1 cellular context compared by ENCODE assay signal in genomic region chr3:64687781-64688515, GRCh38.
TF ChIP-seq lines count a peak whose summit lies in the region.

A gene with protein sequence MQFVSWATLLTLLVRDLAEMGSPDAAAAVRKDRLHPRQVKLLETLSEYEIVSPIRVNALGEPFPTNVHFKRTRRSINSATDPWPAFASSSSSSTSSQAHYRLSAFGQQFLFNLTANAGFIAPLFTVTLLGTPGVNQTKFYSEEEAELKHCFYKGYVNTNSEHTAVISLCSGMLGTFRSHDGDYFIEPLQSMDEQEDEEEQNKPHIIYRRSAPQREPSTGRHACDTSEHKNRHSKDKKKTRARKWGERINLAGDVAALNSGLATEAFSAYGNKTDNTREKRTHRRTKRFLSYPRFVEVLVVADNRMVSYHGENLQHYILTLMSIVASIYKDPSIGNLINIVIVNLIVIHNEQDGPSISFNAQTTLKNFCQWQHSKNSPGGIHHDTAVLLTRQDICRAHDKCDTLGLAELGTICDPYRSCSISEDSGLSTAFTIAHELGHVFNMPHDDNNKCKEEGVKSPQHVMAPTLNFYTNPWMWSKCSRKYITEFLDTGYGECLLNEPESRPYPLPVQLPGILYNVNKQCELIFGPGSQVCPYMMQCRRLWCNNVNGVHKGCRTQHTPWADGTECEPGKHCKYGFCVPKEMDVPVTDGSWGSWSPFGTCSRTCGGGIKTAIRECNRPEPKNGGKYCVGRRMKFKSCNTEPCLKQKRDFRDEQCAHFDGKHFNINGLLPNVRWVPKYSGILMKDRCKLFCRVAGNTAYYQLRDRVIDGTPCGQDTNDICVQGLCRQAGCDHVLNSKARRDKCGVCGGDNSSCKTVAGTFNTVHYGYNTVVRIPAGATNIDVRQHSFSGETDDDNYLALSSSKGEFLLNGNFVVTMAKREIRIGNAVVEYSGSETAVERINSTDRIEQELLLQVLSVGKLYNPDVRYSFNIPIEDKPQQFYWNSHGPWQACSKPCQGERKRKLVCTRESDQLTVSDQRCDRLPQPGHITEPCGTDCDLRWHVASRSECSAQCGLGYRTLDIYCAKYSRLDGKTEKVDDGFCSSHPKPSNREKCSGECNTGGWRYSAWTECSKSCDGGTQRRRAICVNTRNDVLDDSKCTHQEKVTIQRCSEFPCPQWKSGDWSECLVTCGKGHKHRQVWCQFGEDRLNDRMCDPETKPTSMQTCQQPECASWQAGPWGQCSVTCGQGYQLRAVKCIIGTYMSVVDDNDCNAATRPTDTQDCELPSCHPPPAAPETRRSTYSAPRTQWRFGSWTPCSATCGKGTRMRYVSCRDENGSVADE (N-terminal part only) (minus strand): TSS chr3:64688000. CDS start chr3:64687657, 343 bp downstream.

TF ChIP-seq in K562, 482 proteins besides CTCF, POLR2A, EP300 and RAD21:
- TF ChIP-seq ZNF263 (CRISPR knock-in tag; IDR thresholded peaks at IDR 0.05; ENCODE audit: borderline replicate concordance) (peak; percentile 87), ZBTB34 (CRISPR knock-in tag; IDR thresholded peaks at IDR 0.05) (no peak), SIN3A (IDR thresholded peaks at IDR 0.05; ENCODE audit: borderline replicate concordance in 2 of 2, control insufficient read depth in 1 of 2, low read depth in 2 of 2, low read length in 2 of 2) (no peak), ZNF197 (CRISPR knock-in tag; IDR thresholded peaks at IDR 0.05; ENCODE audit: low read depth) (no peak), PTBP1 (IDR thresholded peaks at IDR 0.05; ENCODE audit: low read depth, low read length) (no peak), HMGN3 (IDR thresholded peaks at IDR 0.05; ENCODE audit: borderline replicate concordance, extremely low read depth, insufficient read length, low read depth, low read length) (no peak), ETV5 (CRISPR knock-in tag; IDR thresholded peaks at IDR 0.05; ENCODE audit: low read depth) (no peak), THAP7 (CRISPR knock-in tag; IDR thresholded peaks at IDR 0.05) (no peak), MED1 (CRISPR knock-in tag; IDR thresholded peaks at IDR 0.05; ENCODE audit: borderline replicate concordance) (no peak), ZBTB11 (CRISPR knock-in tag; IDR thresholded peaks at IDR 0.05) (peak in 1 of 3 experiments; percentile 65; a peak in 2 of 6 replicates), ZBTB43 (CRISPR knock-in tag; IDR thresholded peaks at IDR 0.05) (no peak)
- TF ChIP-seq, protein P1, sequence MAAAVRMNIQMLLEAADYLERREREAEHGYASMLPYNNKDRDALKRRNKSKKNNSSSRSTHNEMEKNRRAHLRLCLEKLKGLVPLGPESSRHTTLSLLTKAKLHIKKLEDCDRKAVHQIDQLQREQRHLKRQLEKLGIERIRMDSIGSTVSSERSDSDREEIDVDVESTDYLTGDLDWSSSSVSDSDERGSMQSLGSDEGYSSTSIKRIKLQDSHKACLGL (CRISPR knock-in tag; IDR thresholded peaks at IDR 0.05; ENCODE audit: borderline replicate concordance, poor library complexity, severe bottlenecking), result no peak
- TF ChIP-seq, protein P2, sequence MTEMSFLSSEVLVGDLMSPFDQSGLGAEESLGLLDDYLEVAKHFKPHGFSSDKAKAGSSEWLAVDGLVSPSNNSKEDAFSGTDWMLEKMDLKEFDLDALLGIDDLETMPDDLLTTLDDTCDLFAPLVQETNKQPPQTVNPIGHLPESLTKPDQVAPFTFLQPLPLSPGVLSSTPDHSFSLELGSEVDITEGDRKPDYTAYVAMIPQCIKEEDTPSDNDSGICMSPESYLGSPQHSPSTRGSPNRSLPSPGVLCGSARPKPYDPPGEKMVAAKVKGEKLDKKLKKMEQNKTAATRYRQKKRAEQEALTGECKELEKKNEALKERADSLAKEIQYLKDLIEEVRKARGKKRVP (CRISPR knock-in tag; IDR thresholded peaks at IDR 0.05), result no peak
